ENCODE assay signal across 15 cellular contexts in genomic region chr21:38295997-38296764, GRCh38. TPM values are rescaled to one million over a fixed set of nuclear protein-coding genes. Genes with fewer than 3 reads are reported as not detected.
A peak's percentile ranks its signal among the peaks of the same experiment; 100 is the strongest.
DNase-seq lines count a peak whose midpoint lies in the region; ATAC-seq and TF ChIP-seq lines count a peak whose summit lies in the region.
"Had no signal": no experiment of that assay in that cellular context is flagged by ENCODE, and none has a peak within 500 bp of the region (broad histone marks: within the 10 kb centered on the region; RNA-seq: fewer than 3 reads in every experiment).

No MANE protein-coding gene starts in this region.

- TF ChIP-seq POLR2A in right lobe of liver (IDR thresholded peaks at IDR 0.05) (no peak), suprapubic skin (IDR thresholded peaks at IDR 0.05) (no peak)

- no peak for TF ChIP-seq EP300 in suprapubic skin (IDR thresholded peaks at IDR 0.05)

- H3K27me3 Mint-ChIP-seq in activated naive CD4-positive, alpha-beta T cell treated with anti-CD3 and anti-CD28 coated beads for 36 hours (ENCODE audit: low read depth) = no peaks in the 10 kb centered on the region
- peaks cover 6% of the 10 kb centered on the region for H3K27me3 Mint-ChIP-seq in activated T-helper 2 cell treated with anti-CD3 and anti-CD28 coated beads, Interferon-gamma antibody, Interleukin-2, Interleukin-4, amounts not matched to agents 10 μg/mL and 5 μg/mL and 100 μg/mL, durations not matched to agents 14 hours and 24 hours and 36 hours (ENCODE audit: low read depth)

- no peak overlapping the region for H3K4me3 ChIP-seq in cardiac fibroblast (replicated peaks in 1 of 2; ENCODE audit: low read depth in 2 of 2, low read length in 2 of 2)
- no peak overlapping the region for H3K4me3 ChIP-seq in right lobe of liver
- H3K4me3 ChIP-seq in suprapubic skin = no peak overlapping the region
- H3K4me3 ChIP-seq: uterus had no signal

- H3K27me3 ChIP-seq in right lobe of liver (no peaks in the 10 kb centered on the region), suprapubic skin (no peaks in the 10 kb centered on the region)
- H3K27me3 ChIP-seq: uterus had no signal

- no peaks in the 10 kb centered on the region for H3K9me3 ChIP-seq in right lobe of liver
- H3K9me3 ChIP-seq in suprapubic skin = no peaks in the 10 kb centered on the region
- H3K9me3 ChIP-seq: uterus had no signal

- no peaks in the 10 kb centered on the region for H3K9me3 Mint-ChIP-seq in activated naive CD4-positive, alpha-beta T cell treated with anti-CD3 and anti-CD28 coated beads for 36 hours
- no peaks in the 10 kb centered on the region for H3K9me3 Mint-ChIP-seq in activated T-helper 2 cell treated with anti-CD3 and anti-CD28 coated beads, Interferon-gamma antibody, Interleukin-2, Interleukin-4, amounts not matched to agents 10 μg/mL and 5 μg/mL and 100 μg/mL, durations not matched to agents 14 hours and 24 hours and 36 hours
- H3K9me3 Mint-ChIP-seq: natural killer cell had no signal

- 32% methylated on average over 8 of the region's 8 CpGs for WGBS in right lobe of liver (ENCODE audit: insufficient coverage, low coverage, low lambda C conversion rate, missing lambda C conversion rate)
- 54% methylated on average over 8 of the region's 8 CpGs for WGBS in suprapubic skin

- CTCF ChIA-PET in activated naive CD4-positive, alpha-beta T cell treated with anti-CD3 and anti-CD28 coated beads for 36 hours (lab: Charles Lee) = interaction anchor here (0.6 to 1.6 kb wide), 4 partner anchors 19 to 79 kb away, joined by 3 to 4 read pairs (median 4); no protein-coding TSS in a partner anchor

- peak overlapping the region; percentile 40 for H3K4me3 Mint-ChIP-seq in activated naive CD4-positive, alpha-beta T cell treated with anti-CD3 and anti-CD28 coated beads for 36 hours
- no peak overlapping the region for H3K4me3 Mint-ChIP-seq in activated T-helper 2 cell treated with anti-CD3 and anti-CD28 coated beads, Interferon-gamma antibody, Interleukin-2, Interleukin-4, amounts not matched to agents 10 μg/mL and 5 μg/mL and 100 μg/mL, durations not matched to agents 14 hours and 24 hours and 36 hours (ENCODE audit: low read depth)
- H3K4me3 Mint-ChIP-seq: activated CD8-positive, alpha-beta T cell treated with anti-CD3 and anti-CD28 coated beads, Interleukin-2, amount 10 ng/mL, durations not matched to agents 7 days and 5 days; natural killer cell had no signal

- peaks cover 70% of the 10 kb centered on the region for H3K4me1 Mint-ChIP-seq in activated naive CD4-positive, alpha-beta T cell treated with anti-CD3 and anti-CD28 coated beads for 36 hours (ENCODE audit: low read depth)
- H3K4me1 Mint-ChIP-seq in activated T-helper 2 cell treated with anti-CD3 and anti-CD28 coated beads, Interferon-gamma antibody, Interleukin-2, Interleukin-4, amounts not matched to agents 10 μg/mL and 5 μg/mL and 100 μg/mL, durations not matched to agents 14 hours and 24 hours and 36 hours (ENCODE audit: low read depth) = peaks cover 24% of the 10 kb centered on the region
- H3K4me1 Mint-ChIP-seq: natural killer cell had no signal

- DNase-seq in activated naive CD4-positive, alpha-beta T cell treated with anti-CD3 and anti-CD28 coated beads for 36 hours = no peak
- no peak for DNase-seq in activated naive CD4-positive, alpha-beta T cell (lab: John Stamatoyannopoulos, UW)
- DNase-seq in cardiac fibroblast (ENCODE audit: low read depth in 2 of 2) (peak; percentile 43 to 64), right lobe of liver (peak in 1 of 3 donors; percentile 51), suprapubic skin (ENCODE audit: low spot score in 2 of 2) (no peak), NCI-H226 (no peak)
- no peak for DNase-seq in activated T-helper 2 cell treated with anti-CD3 and anti-CD28 coated beads, Interferon-gamma antibody, Interleukin-2, Interleukin-4, amounts not matched to agents 10 μg/mL and 5 μg/mL and 100 μg/mL, durations not matched to agents 14 hours and 24 hours and 36 hours (ENCODE audit: low spot score)
- DNase-seq: activated CD8-positive, alpha-beta T cell treated with anti-CD3 and anti-CD28 coated beads, Interleukin-2, amount 10 ng/mL, durations not matched to agents 7 days and 5 days; caudate nucleus; head of caudate nucleus; natural killer cell; NCI-H2171 treated with DMSO at 0.1 percent for 48 hours; uterus had no signal

- H3K4me1 ChIP-seq in right lobe of liver (peaks cover 0 to 35% (median 12%) of the 10 kb centered on the region in 4 donors), suprapubic skin (peaks cover 47% of the 10 kb centered on the region)
- H3K4me1 ChIP-seq: uterus had no signal

- peak overlapping the region; percentile 21 for H3K27ac Mint-ChIP-seq in activated naive CD4-positive, alpha-beta T cell treated with anti-CD3 and anti-CD28 coated beads for 36 hours
- H3K27ac Mint-ChIP-seq in activated T-helper 2 cell treated with anti-CD3 and anti-CD28 coated beads, Interferon-gamma antibody, Interleukin-2, Interleukin-4, amounts not matched to agents 10 μg/mL and 5 μg/mL and 100 μg/mL, durations not matched to agents 14 hours and 24 hours and 36 hours = no peak overlapping the region
- H3K27ac Mint-ChIP-seq: activated CD8-positive, alpha-beta T cell treated with anti-CD3 and anti-CD28 coated beads, Interleukin-2, amount 10 ng/mL, durations not matched to agents 7 days and 5 days; natural killer cell had no signal

- ATAC-seq in right lobe of liver (peak; percentile 48 to 65 (median 55)), HG03025 (IDR thresholded peaks at IDR 0.05; ENCODE audit: low FRiP score, unreplicated experiment) (no peak)
- ATAC-seq: activated CD8-positive, alpha-beta T cell treated with anti-CD3 and anti-CD28 coated beads, Interleukin-2, amount 10 ng/mL, durations not matched to agents 7 days and 5 days; natural killer cell had no signal

- H3K27ac ChIP-seq in right lobe of liver (peak overlapping the region in 2 of 3 donors; percentile 13 to 21), suprapubic skin (peak overlapping the region; percentile 53)

- intact Hi-C loops in activated naive CD4-positive, alpha-beta T cell treated with anti-CD3 and anti-CD28 coated beads for 36 hours (cut with micrococcal nuclease) = loop anchor here (2.0 kb wide), 1 partner anchor 19 kb away; no protein-coding TSS in a partner anchor
- intact Hi-C loops in right lobe of liver (cut with DNase I) = no loop called here
- intact Hi-C loops in activated T-helper 2 cell treated with anti-CD3 and anti-CD28 coated beads, Interferon-gamma antibody, Interleukin-2, Interleukin-4, amounts not matched to agents 10 μg/mL and 5 μg/mL and 100 μg/mL, durations not matched to agents 14 hours and 24 hours and 36 hours (cut with micrococcal nuclease) = no loop called here

- H3K36me3 Mint-ChIP-seq in activated naive CD4-positive, alpha-beta T cell treated with anti-CD3 and anti-CD28 coated beads for 36 hours (ENCODE audit: low read depth) = no peaks in the 10 kb centered on the region
- H3K36me3 Mint-ChIP-seq in activated T-helper 2 cell treated with anti-CD3 and anti-CD28 coated beads, Interferon-gamma antibody, Interleukin-2, Interleukin-4, amounts not matched to agents 10 μg/mL and 5 μg/mL and 100 μg/mL, durations not matched to agents 14 hours and 24 hours and 36 hours (ENCODE audit: low read depth) = no peaks in the 10 kb centered on the region
- H3K36me3 Mint-ChIP-seq: natural killer cell had no signal

- TF ChIP-seq CTCF in cardiac fibroblast (IDR thresholded peaks at IDR 0.05; ENCODE audit: low read depth, low read length) (no peak), right lobe of liver (IDR thresholded peaks at IDR 0.05) (no peak), suprapubic skin (IDR thresholded peaks at IDR 0.05) (no peak)

- H3K36me3 ChIP-seq in right lobe of liver (no peaks in the 10 kb centered on the region), suprapubic skin (peaks cover 5% of the 10 kb centered on the region)
- H3K36me3 ChIP-seq: uterus had no signal

RNA-seq across cellular contexts. Expression of gene KCNJ15, which starts 39.4 kb away (rescaled TPM):
- under 1 TPM; 0.60 to 0.96 TPM for total RNA-seq in activated naive CD4-positive, alpha-beta T cell treated with anti-CD3 and anti-CD28 coated beads for 36 hours
- 1 to 10 TPM in 4 of 6 experiments, under 1 TPM in 2; 0.43 to 3.5 (median 1.1) TPM for total RNA-seq in right lobe of liver
- total RNA-seq in suprapubic skin = 1 to 10 TPM; 4.6 to 9.2 (median 6.5) TPM
- total RNA-seq in activated T-helper 2 cell treated with anti-CD3 and anti-CD28 coated beads, Interferon-gamma antibody, Interleukin-2, Interleukin-4, amounts not matched to agents 10 μg/mL and 5 μg/mL and 100 μg/mL, durations not matched to agents 14 hours and 24 hours and 36 hours = 0.27 and 0.60 TPM in 2 replicates
- total RNA-seq: activated CD8-positive, alpha-beta T cell treated with anti-CD3 and anti-CD28 coated beads, Interleukin-2, amount 10 ng/mL, durations not matched to agents 7 days and 5 days; SK-MEL-5 had no signal

Comparison
In these comparisons a context has a peak if more than half of its experiments do, and no peak if none do; other contexts are left out.
1. DNase-seq: peak in cardiac fibroblast (2 of 2); none in activated naive CD4-positive, alpha-beta T cell treated with anti-CD3 and anti-CD28 coated beads for 36 hours (single experiment), activated naive CD4-positive, alpha-beta T cell (0 of 4), suprapubic skin (0 of 2), activated T-helper 2 cell treated with anti-CD3 and anti-CD28 coated beads, Interferon-gamma antibody, Interleukin-2, Interleukin-4, amounts not matched to agents 10 μg/mL and 5 μg/mL and 100 μg/mL, durations not matched to agents 14 hours and 24 hours and 36 hours (single experiment) and NCI-H226 (single experiment).